20 cellular contexts compared by ENCODE assay signal in genomic region chr4:73952352-73952751, GRCh38. TPM values are rescaled to one million over a fixed set of nuclear protein-coding genes. Genes with fewer than 3 reads are reported as not detected.
DNase-seq lines count a peak whose midpoint lies in the region; ATAC-seq and TF ChIP-seq lines count a peak whose summit lies in the region.
"Had no signal": no experiment of that assay in that cellular context is flagged by ENCODE, and none has a peak within 500 bp of the region (broad histone marks: within the 10 kb centered on the region; RNA-seq: fewer than 3 reads in every experiment).

No MANE protein-coding gene starts in this region.

- H3K4me1 Mint-ChIP-seq in WTC11 (peaks cover 42% of the 10 kb centered on the region), neural progenitor cell (peaks cover 14% of the 10 kb centered on the region)

- H3K79me2 ChIP-seq in neural progenitor cell (ENCODE audit: low read depth), result no peaks in the 10 kb centered on the region

- ATAC-seq in WTC11 (peak; percentile 74), upper lobe of right lung (no peak), left cardiac atrium (no peak)
- ATAC-seq: CD8-positive, alpha-beta T cell; HCT116 had no signal

- CTCF ChIA-PET in WTC11 (lab: Charles Lee), result interaction anchor here (0.6 to 1.8 kb wide), 4 partner anchors 12 to 299 kb away, joined by 3 to 5 read pairs (median 4); no protein-coding TSS in a partner anchor

- intact Hi-C loops in upper lobe of right lung (cut with DNase I) (no loop called here), left cardiac atrium (cut with DNase I) (no loop called here)

- H3K27me3 Mint-ChIP-seq in WTC11 (ENCODE audit: low read depth) (peaks cover 35% of the 10 kb centered on the region), neural progenitor cell (ENCODE audit: insufficient read depth, low read depth) (peaks cover 3% of the 10 kb centered on the region)

- peaks cover 28% of the 10 kb centered on the region for H3K4me1 ChIP-seq in neural progenitor cell
- H3K4me1 ChIP-seq in upper lobe of right lung, result no peaks in the 10 kb centered on the region
- H3K4me1 ChIP-seq: BLaER1 had no signal

- H3K4me3 Mint-ChIP-seq in WTC11 (no peak overlapping the region), neural progenitor cell (no peak overlapping the region)
- H3K4me3 Mint-ChIP-seq: CD8-positive, alpha-beta T cell; HFFc6 had no signal

- H3K36me3 ChIP-seq in neural progenitor cell (no peaks in the 10 kb centered on the region), upper lobe of right lung (no peaks in the 10 kb centered on the region)
- H3K36me3 ChIP-seq: BLaER1 had no signal

- H3K9me3 ChIP-seq in neural progenitor cell (ENCODE audit: low read depth) (no peaks in the 10 kb centered on the region), upper lobe of right lung (no peaks in the 10 kb centered on the region)
- H3K9me3 ChIP-seq: BLaER1 had no signal

- H3K27ac ChIP-seq in neural progenitor cell (no peak overlapping the region), upper lobe of right lung (no peak overlapping the region)
- H3K27ac ChIP-seq: BLaER1, GM23248, HL-60 had no signal

- peak; percentile 61 for DNase-seq in NCI-H82 (lab: John Stamatoyannopoulos, UW)
- DNase-seq in NCI-H82 treated with DMSO at 0.1 percent for 48 hours (lab: John Stamatoyannopoulos, UW; ENCODE audit: unreplicated experiment), result no peak
- DNase-seq in WTC11 (ENCODE audit: low spot score), result no peak
- no peak for DNase-seq in neural progenitor cell (ENCODE audit: low spot score)
- no peak for DNase-seq in upper lobe of right lung
- DNase-seq in left cardiac atrium, result no peak
- no peak for DNase-seq in NCI-H1048 (lab: John Stamatoyannopoulos, UW)
- DNase-seq: 8988T; Calu3; CD8-positive, alpha-beta T cell; DMS79 treated with DMSO at 0.1 percent for 48 hours; EL; GM23248; H7; HFFc6 had no signal

- peaks cover 10% of the 10 kb centered on the region for H3F3A ChIP-seq in neural progenitor cell (ENCODE audit: low read depth)

- H3K36me3 Mint-ChIP-seq in WTC11 (peaks cover 26% of the 10 kb centered on the region), neural progenitor cell (no peaks in the 10 kb centered on the region)
- H3K36me3 Mint-ChIP-seq: CD8-positive, alpha-beta T cell had no signal

- POLR2A ChIA-PET in WTC11 (lab: Charles Lee), result no interaction called here

- H3K27me3 ChIP-seq in neural progenitor cell (peaks cover 11% of the 10 kb centered on the region), upper lobe of right lung (no peaks in the 10 kb centered on the region)
- H3K27me3 ChIP-seq: BLaER1 had no signal

- no peaks in the 10 kb centered on the region for H4K20me1 ChIP-seq in neural progenitor cell (ENCODE audit: low read depth)
- H4K20me1 ChIP-seq: BLaER1 had no signal

- H2AFZ ChIP-seq in neural progenitor cell (replicated peaks), result no peak overlapping the region
- H2AFZ ChIP-seq: GM23248 had no signal

- TF ChIP-seq CTCF in WTC11 (IDR thresholded peaks at IDR 0.05) (no peak), neural progenitor cell (IDR thresholded peaks at IDR 0.05) (no peak), upper lobe of right lung (IDR thresholded peaks at IDR 0.05) (no peak)

- H3K4me2 ChIP-seq in neural progenitor cell, result peak overlapping the region; percentile 7
- H3K4me2 ChIP-seq: BLaER1 had no signal

- H3K4me3 ChIP-seq in neural progenitor cell (no peak overlapping the region), upper lobe of right lung (no peak overlapping the region)
- H3K4me3 ChIP-seq: BLaER1, GM23248 had no signal

- H3K9ac ChIP-seq in neural progenitor cell, result no peak overlapping the region
- H3K9ac ChIP-seq: BLaER1, GM23248 had no signal

- peaks cover 31% of the 10 kb centered on the region for H3K9me3 Mint-ChIP-seq in WTC11
- peaks cover 15% of the 10 kb centered on the region for H3K9me3 Mint-ChIP-seq in neural progenitor cell

- H3K27ac Mint-ChIP-seq in WTC11 (no peak overlapping the region), neural progenitor cell (no peak overlapping the region)
- H3K27ac Mint-ChIP-seq: CD8-positive, alpha-beta T cell; HFFc6 had no signal

TF ChIP-seq in WTC11, 78 proteins besides CTCF, POLR2A, EP300 and RAD21:
- TF ChIP-seq HMGA2 (CRISPR knock-in tag; IDR thresholded peaks at IDR 0.05), result no peak
- TF ChIP-seq NR1H2 (CRISPR knock-in tag; IDR thresholded peaks at IDR 0.05), result no peak

RNA-seq across cellular contexts. Expression of gene PF4, which starts 29.5 kb away (rescaled TPM):
- total RNA-seq in WTC11 (2021), result 1.2 to 3.9 TPM (median 3.6 TPM) in 3 replicates
- not detected in 2 replicates for total RNA-seq in neural progenitor cell (ENCODE audit: low replicate concordance)
- total RNA-seq in upper lobe of right lung, result 2.4 TPM
- under 1 TPM in 1 of 2 donors, not detected in 1; 0.60 TPM for total RNA-seq in left cardiac atrium
- total RNA-seq: A673; CD8-positive, alpha-beta T cell; GM23248; H7; HT1080 had no signal

RNA-seq across cellular contexts. Expression of gene PPBP, which starts 35.6 kb away (rescaled TPM):
- total RNA-seq in WTC11 (2021) (not detected in 3 replicates), neural progenitor cell (ENCODE audit: low replicate concordance) (not detected in 2 replicates), upper lobe of right lung (3.4 TPM), left cardiac atrium (under 1 TPM in 1 of 2 donors, not detected in 1; 0.86 TPM)
- total RNA-seq: A673, Calu3, GM23248, H7, HFFc6, HT1080 had no signal

RNA-seq across cellular contexts. Expression of gene CXCL5, which starts 46.1 kb away (rescaled TPM):
- total RNA-seq in WTC11 (2021) (3.6 to 8.8 TPM (median 8.1 TPM) in 3 replicates), neural progenitor cell (ENCODE audit: low replicate concordance) (0.12 and 0.15 TPM in 2 replicates), upper lobe of right lung (7.2 TPM), left cardiac atrium (under 1 TPM; 0.09 to 0.18 TPM)
- total RNA-seq: A673; CD8-positive, alpha-beta T cell; GM23248 had no signal
